ENCODE assay signal across 8 cellular contexts in the genomic region with DNA sequence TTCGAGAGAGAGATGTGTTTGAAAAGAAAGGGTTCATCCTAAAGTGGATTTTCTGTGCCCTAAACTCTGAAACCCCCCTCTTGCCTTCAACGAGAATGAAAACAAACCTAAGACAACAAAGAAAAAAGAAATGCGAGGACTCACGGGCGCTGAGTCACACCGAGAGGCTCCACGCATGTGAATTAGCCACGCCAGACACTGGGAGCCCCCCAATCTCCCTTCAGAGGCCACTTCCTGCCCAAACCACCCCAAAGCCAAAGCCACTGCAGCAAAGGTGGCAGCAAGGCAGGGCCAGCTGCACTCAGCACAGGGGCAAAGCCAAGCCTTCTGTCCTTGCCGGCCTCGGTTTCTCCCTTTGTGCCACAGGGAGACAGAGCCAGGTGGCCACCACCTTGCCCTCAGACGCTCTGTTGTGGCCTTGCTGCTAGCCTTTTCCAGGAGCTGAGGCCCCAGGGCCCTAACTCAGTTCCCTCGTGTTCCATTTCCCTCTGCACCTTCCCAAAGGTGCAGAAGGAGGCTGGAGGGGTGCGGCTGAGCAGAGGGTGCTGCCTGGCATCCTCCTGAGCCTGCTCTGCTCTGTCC.
A peak's percentile ranks its signal among the peaks of the same experiment; 100 is the strongest.
DNase-seq lines count a peak whose midpoint lies in the region; ATAC-seq lines count a peak whose summit lies in the region.
"Had no signal": no experiment of that assay in that cellular context is flagged by ENCODE, and none has a peak within 500 bp of the region (broad histone marks: within the 10 kb centered on the region; RNA-seq: fewer than 3 reads in every experiment).

No MANE protein-coding gene starts in this region.

- peak overlapping the region; percentile 43 for H3K56ac ChIP-seq in mesendoderm (ENCODE audit: low read length)

- H3K27me3 ChIP-seq in mesendoderm (ENCODE audit: insufficient read depth, low read length, poor library complexity) (no peaks in the 10 kb centered on the region), thymus (ENCODE audit: control insufficient read depth, insufficient read depth) (no peaks in the 10 kb centered on the region)

- H3K4me3 ChIP-seq in mesendoderm (ENCODE audit: low read length), result no peak overlapping the region
- peak overlapping the region; percentile 6 for H3K4me3 ChIP-seq in thymus (ENCODE audit: low read length)

- no peak overlapping the region for H3K4me2 ChIP-seq in mesendoderm (ENCODE audit: low read length)

- H2BK5ac ChIP-seq in mesendoderm (ENCODE audit: low read length), result no peak overlapping the region

- H3K4ac ChIP-seq in mesendoderm (ENCODE audit: low read depth, low read length), result no peak overlapping the region

- no peak overlapping the region for H2BK120ac ChIP-seq in mesendoderm (ENCODE audit: low read depth, low read length)

- no peak overlapping the region for H3K18ac ChIP-seq in mesendoderm (ENCODE audit: low read length)

- no peaks in the 10 kb centered on the region for H3K79me2 ChIP-seq in mesendoderm (ENCODE audit: control insufficient read depth, insufficient read depth, low read length)

- H2AK5ac ChIP-seq in mesendoderm (ENCODE audit: low read length), result no peak overlapping the region

- peaks cover 8% of the 10 kb centered on the region for H3K4me1 ChIP-seq in mesendoderm (ENCODE audit: control insufficient read depth, low read depth, low read length)
- peaks cover 92% of the 10 kb centered on the region for H3K4me1 ChIP-seq in thymus (ENCODE audit: control insufficient read depth, insufficient read depth, low read length)

- WGBS in mesendoderm (ENCODE audit: extremely low coverage, insufficient coverage, low lambda C conversion rate), result no CpG with 5 or more reads among the region's 13 CpGs
- 19% methylated on average over 13 of the region's 13 CpGs for WGBS in thymus

- H4K8ac ChIP-seq in mesendoderm (ENCODE audit: low read depth, low read length), result no peak overlapping the region

- H3K9ac ChIP-seq in mesendoderm (ENCODE audit: low read length), result no peak overlapping the region

- DNase-seq in activated T-cell treated with anti-CD3 and anti-CD28 coated beads, Interleukin-2, amount 50 U/mL, for 4 hours, result peak; percentile 60
- DNase-seq in mesendoderm (no peak), DMS 273 (lab: John Stamatoyannopoulos, UW; ENCODE audit: unreplicated experiment) (no peak), islet precursor cell (no peak)

- peak; percentile 66 to 69 for ATAC-seq in activated T-cell treated with anti-CD3 and anti-CD28 coated beads, Interleukin-2, amount 50 U/mL, for 4 hours
- no peak for ATAC-seq in GM21423 (IDR thresholded peaks at IDR 0.05; ENCODE audit: unreplicated experiment)

- peak overlapping the region in 3 of 4 donors; percentile 79 to 87 (median 86) for H3K4me3 Mint-ChIP-seq in IgD-negative memory B cell
- H3K4me3 Mint-ChIP-seq in activated T-cell treated with anti-CD3 and anti-CD28 coated beads, Interleukin-2, amount 50 U/mL, for 4 hours, result peak overlapping the region; percentile 55

- no peak overlapping the region for H2BK15ac ChIP-seq in mesendoderm (replicated peaks; ENCODE audit: low read depth)

- H3K27ac ChIP-seq in mesendoderm (ENCODE audit: low read depth, low read length) (no peak overlapping the region), thymus (ENCODE audit: low read depth) (peak overlapping the region; percentile 88)

- H3K36me3 Mint-ChIP-seq in IgD-negative memory B cell, result peaks cover 5% of the 10 kb centered on the region
- peaks cover 4% of the 10 kb centered on the region for H3K36me3 Mint-ChIP-seq in activated T-cell treated with anti-CD3 and anti-CD28 coated beads, Interleukin-2, amount 50 U/mL, for 4 hours (ENCODE audit: insufficient read depth)

- peaks cover 56 to 86% (median 72%) of the 10 kb centered on the region in 3 donors for H3K4me1 Mint-ChIP-seq in IgD-negative memory B cell
- peaks cover 97% of the 10 kb centered on the region for H3K4me1 Mint-ChIP-seq in activated T-cell treated with anti-CD3 and anti-CD28 coated beads, Interleukin-2, amount 50 U/mL, for 4 hours (ENCODE audit: low read depth)

- H3K36me3 ChIP-seq in mesendoderm (ENCODE audit: control insufficient read depth, insufficient read depth, low read length), result no peaks in the 10 kb centered on the region
- peaks cover 18% of the 10 kb centered on the region for H3K36me3 ChIP-seq in thymus (ENCODE audit: control insufficient read depth, insufficient read depth)

- no peaks in the 10 kb centered on the region for H3K27me3 Mint-ChIP-seq in IgD-negative memory B cell
- no peaks in the 10 kb centered on the region for H3K27me3 Mint-ChIP-seq in activated T-cell treated with anti-CD3 and anti-CD28 coated beads, Interleukin-2, amount 50 U/mL, for 4 hours (ENCODE audit: low read depth)
- H3K27me3 Mint-ChIP-seq: progenitor cell of endocrine pancreas had no signal

- no peaks in the 10 kb centered on the region for H3K9me3 ChIP-seq in thymus (ENCODE audit: control insufficient read depth)

- H3K9me3 Mint-ChIP-seq in IgD-negative memory B cell, result no peaks in the 10 kb centered on the region
- no peaks in the 10 kb centered on the region for H3K9me3 Mint-ChIP-seq in activated T-cell treated with anti-CD3 and anti-CD28 coated beads, Interleukin-2, amount 50 U/mL, for 4 hours

- peak overlapping the region; percentile 92 to 96 (median 94) for H3K27ac Mint-ChIP-seq in IgD-negative memory B cell
- H3K27ac Mint-ChIP-seq: progenitor cell of endocrine pancreas had no signal

- no peak overlapping the region for H4K5ac ChIP-seq in mesendoderm (ENCODE audit: low read length)

- H3K79me1 ChIP-seq in mesendoderm (ENCODE audit: low read length), result peaks cover 3% of the 10 kb centered on the region

- H3K23ac ChIP-seq in mesendoderm (ENCODE audit: low read length), result no peak overlapping the region
